1 cellular context compared by ENCODE assay signal in the genomic region with DNA sequence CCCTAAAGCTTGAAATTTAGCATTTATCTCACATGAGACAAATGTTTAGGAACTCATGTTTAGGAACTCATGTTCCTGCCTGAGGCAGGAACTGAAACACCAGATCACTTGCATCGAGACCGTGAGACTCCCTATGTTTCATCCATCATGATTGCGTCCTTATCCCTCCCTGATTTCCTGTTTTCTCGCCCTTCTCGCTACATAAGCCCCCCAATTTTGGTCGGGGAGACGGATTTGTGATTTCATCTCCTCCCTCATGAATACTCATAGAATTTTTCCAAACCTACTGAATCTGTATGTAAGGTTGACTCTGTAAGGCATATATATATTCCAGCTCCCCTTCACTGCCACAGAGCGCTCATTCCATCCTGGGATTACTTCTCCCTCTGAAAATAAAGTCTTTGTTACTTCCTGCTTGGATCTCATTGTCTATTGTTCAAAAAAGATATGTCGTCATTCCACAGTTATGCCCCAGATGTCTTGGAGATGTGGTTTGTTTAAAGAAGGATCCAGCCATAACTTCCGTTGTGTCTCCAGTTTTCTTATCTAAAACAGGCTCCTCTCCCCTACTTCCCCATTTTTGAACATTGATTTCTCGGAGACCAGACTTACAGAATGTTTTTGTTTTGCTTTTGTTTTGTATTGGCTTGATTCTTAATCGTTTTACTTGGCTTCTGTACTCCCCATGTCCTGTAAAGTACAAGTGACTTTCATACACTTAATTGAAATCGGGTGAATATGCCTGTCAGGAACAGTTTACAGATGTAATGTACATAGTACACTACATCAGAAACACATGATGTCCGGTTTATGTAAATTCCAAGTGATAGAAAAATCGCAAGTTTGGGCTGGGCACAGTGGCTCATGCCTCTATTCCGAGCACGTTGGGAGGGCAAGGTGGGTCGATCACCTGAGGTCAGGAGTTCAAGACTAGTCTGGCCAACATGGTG.
TF ChIP-seq lines count a peak whose summit lies in the region.

No MANE protein-coding gene starts in this region.

TF ChIP-seq in K562, 482 proteins besides CTCF, POLR2A, EP300 and RAD21 (continued from another document):
- TF ChIP-seq CHAMP1 (IDR thresholded peaks at IDR 0.05) = peak; percentile 58
- TF ChIP-seq PHF21A (IDR thresholded peaks at IDR 0.05; ENCODE audit: borderline replicate concordance, low read depth) = no peak
- TF ChIP-seq RBBP5 (IDR thresholded peaks at IDR 0.05; ENCODE audit: borderline replicate concordance, insufficient read depth, low read length, poor library complexity, severe bottlenecking) = no peak
- no peak for TF ChIP-seq ARID3B (CRISPR knock-in tag; IDR thresholded peaks at IDR 0.05; ENCODE audit: borderline replicate concordance)
- TF ChIP-seq MCM3 (IDR thresholded peaks at IDR 0.05) = no peak
- TF ChIP-seq CSDE1 (IDR thresholded peaks at IDR 0.05) = peak in 1 of 2 experiments; percentile 56; a peak in 1 of 4 replicates
- peak; percentile 10 for TF ChIP-seq KHSRP (IDR thresholded peaks at IDR 0.05)
- no peak for TF ChIP-seq PRPF4 (IDR thresholded peaks at IDR 0.05; ENCODE audit: insufficient read depth, low read depth, low read length, poor library complexity, severe bottlenecking)
